ENCODE assay signal across 8 cellular contexts in the genomic region with DNA sequence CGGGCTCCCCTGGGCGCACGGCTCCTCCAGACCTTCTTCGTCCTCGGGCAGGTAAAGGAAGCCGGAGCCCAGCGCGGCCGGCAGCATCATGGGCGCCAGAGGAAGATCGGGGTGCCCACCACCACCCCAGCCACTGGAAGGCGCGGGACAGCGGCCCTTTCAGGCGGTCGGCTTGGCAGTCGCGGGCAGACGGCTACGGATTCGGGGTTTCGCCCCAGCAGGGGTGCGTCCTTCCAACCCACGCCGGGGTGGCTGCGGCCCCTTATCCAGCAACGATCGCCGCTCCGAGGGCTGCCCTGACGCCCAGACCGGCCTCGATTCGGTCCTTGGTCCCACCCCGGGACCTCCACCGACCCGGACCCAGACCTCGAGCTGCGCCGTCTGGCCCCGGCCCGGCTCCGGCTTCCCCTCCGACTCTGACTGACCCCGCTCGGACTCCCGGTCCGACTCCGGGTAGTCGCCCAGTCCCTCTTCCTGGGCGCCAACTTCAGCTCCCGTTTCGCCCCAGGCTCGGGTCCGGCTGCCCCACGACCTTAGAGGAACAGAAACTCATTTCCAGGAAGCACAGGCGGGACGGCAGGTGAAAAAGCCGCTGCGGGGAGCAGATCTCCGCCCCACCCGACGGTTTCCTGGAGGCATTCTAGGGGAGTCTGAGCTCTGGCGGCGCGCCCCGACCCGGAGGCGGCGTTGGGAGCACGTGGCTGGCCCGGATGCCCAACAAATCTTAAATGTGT. TPM values are rescaled to one million over a fixed set of nuclear protein-coding genes. Genes with fewer than 3 reads are reported as not detected.
DNase-seq lines count a peak whose midpoint lies in the region; ATAC-seq and TF ChIP-seq lines count a peak whose summit lies in the region.

No MANE protein-coding gene starts in this region.

- peak; percentile 76 for ATAC-seq in effector memory CD8-positive, alpha-beta T cell (replicated peaks)
- ATAC-seq in HG03196 (IDR thresholded peaks at IDR 0.05; ENCODE audit: unreplicated experiment) (no peak), GM19351 (IDR thresholded peaks at IDR 0.05; ENCODE audit: unreplicated experiment) (no peak)

- H3K36me3 ChIP-seq in prostate gland = no peaks in the 10 kb centered on the region

- no peaks in the 10 kb centered on the region for H3K4me1 ChIP-seq in prostate gland (replicated peaks)

- H3K27me3 ChIP-seq in prostate gland (replicated peaks; ENCODE audit: insufficient read depth) = no peaks in the 10 kb centered on the region

- no peaks in the 10 kb centered on the region for H3K9me3 ChIP-seq in prostate gland

- H3K9me3 Mint-ChIP-seq in activated CD4-positive, alpha-beta T cell treated with anti-CD3 and anti-CD28 coated beads, Interleukin-2, amount 10 ng/mL, durations not matched to agents 24 days and 14 days = no peaks in the 10 kb centered on the region
- no peaks in the 10 kb centered on the region for H3K9me3 Mint-ChIP-seq in effector memory CD8-positive, alpha-beta T cell

- DNase-seq in AG10803 (ENCODE audit: low read depth) (no peak), prostate gland (ENCODE audit: low spot score) (no peak), NCI-H1417 treated with DMSO at 0.1 percent for 48 hours (lab: John Stamatoyannopoulos, UW) (no peak), NCI-H345 (lab: John Stamatoyannopoulos, UW) (no peak)
- DNase-seq in activated CD4-positive, alpha-beta T cell treated with anti-CD3 and anti-CD28 coated beads, Interleukin-2, amount 10 ng/mL, durations not matched to agents 24 days and 14 days = peak; percentile 78
- peak; percentile 24 to 39 (median 26) for DNase-seq in effector memory CD8-positive, alpha-beta T cell

- H3K4me3 ChIP-seq in AG10803 (ENCODE audit: low read length) (peak overlapping the region; percentile 29), prostate gland (peak overlapping the region; percentile 9 to 27)

- peaks cover 13% of the 10 kb centered on the region for H3K4me1 Mint-ChIP-seq in activated CD4-positive, alpha-beta T cell treated with anti-CD3 and anti-CD28 coated beads, Interleukin-2, amount 10 ng/mL, durations not matched to agents 24 days and 14 days
- peaks cover 3 to 9% of the 10 kb centered on the region in 2 donors for H3K4me1 Mint-ChIP-seq in effector memory CD8-positive, alpha-beta T cell (ENCODE audit: low read depth in 2 of 2)

- H3K27ac Mint-ChIP-seq in activated CD4-positive, alpha-beta T cell treated with anti-CD3 and anti-CD28 coated beads, Interleukin-2, amount 10 ng/mL, durations not matched to agents 24 days and 14 days = no peak overlapping the region
- peak overlapping the region; percentile 23 to 69 for H3K27ac Mint-ChIP-seq in effector memory CD8-positive, alpha-beta T cell

- TF ChIP-seq POLR2A in prostate gland (IDR thresholded peaks at IDR 0.05) = no peak

- peaks cover 17% of the 10 kb centered on the region for H3K27me3 Mint-ChIP-seq in activated CD4-positive, alpha-beta T cell treated with anti-CD3 and anti-CD28 coated beads, Interleukin-2, amount 10 ng/mL, durations not matched to agents 24 days and 14 days
- peaks cover 0 to 4% of the 10 kb centered on the region in 2 donors for H3K27me3 Mint-ChIP-seq in effector memory CD8-positive, alpha-beta T cell

- 37% methylated on average over 71 of the region's 72 CpGs for WGBS in prostate gland

- no peaks in the 10 kb centered on the region for H3K36me3 Mint-ChIP-seq in activated CD4-positive, alpha-beta T cell treated with anti-CD3 and anti-CD28 coated beads, Interleukin-2, amount 10 ng/mL, durations not matched to agents 24 days and 14 days (ENCODE audit: low read depth)
- H3K36me3 Mint-ChIP-seq in effector memory CD8-positive, alpha-beta T cell (ENCODE audit: insufficient read depth) = no peaks in the 10 kb centered on the region

- H3K4me3 Mint-ChIP-seq in activated CD4-positive, alpha-beta T cell treated with anti-CD3 and anti-CD28 coated beads, Interleukin-2, amount 10 ng/mL, durations not matched to agents 24 days and 14 days = peak overlapping the region; percentile 75
- peak overlapping the region; percentile 83 to 87 for H3K4me3 Mint-ChIP-seq in effector memory CD8-positive, alpha-beta T cell

- TF ChIP-seq CTCF in AG10803 (conservative IDR thresholded peaks at IDR 0.05; ENCODE audit: low read length) (no peak), prostate gland (IDR thresholded peaks at IDR 0.05) (no peak)

- intact Hi-C loops in activated CD4-positive, alpha-beta T cell treated with anti-CD3 and anti-CD28 coated beads, Interleukin-2, amount 10 ng/mL, durations not matched to agents 24 days and 14 days (cut with micrococcal nuclease) = loop anchor here (2.0 kb wide), 1 partner anchor 74 kb away; the partner anchor contains the start of genes CFAP210 and PHOSPHO2
- intact Hi-C loops in prostate gland (cut with DNase I) = no loop called here

- H3K27ac ChIP-seq in prostate gland = no peak overlapping the region

RNA-seq across cellular contexts. Expression of gene SSB, which starts 30.2 kb away (rescaled TPM):
- total RNA-seq in activated CD4-positive, alpha-beta T cell treated with anti-CD3 and anti-CD28 coated beads, Interleukin-2, amount 10 ng/mL, durations not matched to agents 24 days and 14 days = 113 TPM in 2 replicates
- total RNA-seq in prostate gland = 10 to 100 TPM; 48.0 to 48.9 TPM

RNA-seq across cellular contexts. Expression of gene KLHL23, which starts 34.8 kb away (rescaled TPM):
- 8.6 and 9.1 TPM in 2 replicates for total RNA-seq in activated CD4-positive, alpha-beta T cell treated with anti-CD3 and anti-CD28 coated beads, Interleukin-2, amount 10 ng/mL, durations not matched to agents 24 days and 14 days
- 10 to 100 TPM; 15.8 to 22.8 TPM for total RNA-seq in prostate gland

RNA-seq across cellular contexts. Expression of gene METTL5, which starts 56.3 kb away (rescaled TPM):
- 99.7 and 102 TPM in 2 replicates for total RNA-seq in activated CD4-positive, alpha-beta T cell treated with anti-CD3 and anti-CD28 coated beads, Interleukin-2, amount 10 ng/mL, durations not matched to agents 24 days and 14 days
- total RNA-seq in prostate gland = 10 to 100 TPM; 34.9 to 43.9 TPM

RNA-seq across cellular contexts. Expression of gene UBR3, which starts 58.8 kb away (rescaled TPM):
- 25.8 and 26.0 TPM in 2 replicates for total RNA-seq in activated CD4-positive, alpha-beta T cell treated with anti-CD3 and anti-CD28 coated beads, Interleukin-2, amount 10 ng/mL, durations not matched to agents 24 days and 14 days
- 10 to 100 TPM; 41.1 to 89.9 TPM for total RNA-seq in prostate gland

Comparison
In these comparisons a context has a peak if more than half of its experiments do, and no peak if none do; other contexts are left out.
1. DNase-seq: peak in activated CD4-positive, alpha-beta T cell treated with anti-CD3 and anti-CD28 coated beads, Interleukin-2, amount 10 ng/mL, durations not matched to agents 24 days and 14 days (single experiment) and effector memory CD8-positive, alpha-beta T cell (3 of 3); none in AG10803 (single experiment), prostate gland (single experiment), NCI-H1417 treated with DMSO at 0.1 percent for 48 hours (single experiment) and NCI-H345 (single experiment).